Comparison of ENCODE assay signal across 15 cellular contexts in the genomic region with DNA sequence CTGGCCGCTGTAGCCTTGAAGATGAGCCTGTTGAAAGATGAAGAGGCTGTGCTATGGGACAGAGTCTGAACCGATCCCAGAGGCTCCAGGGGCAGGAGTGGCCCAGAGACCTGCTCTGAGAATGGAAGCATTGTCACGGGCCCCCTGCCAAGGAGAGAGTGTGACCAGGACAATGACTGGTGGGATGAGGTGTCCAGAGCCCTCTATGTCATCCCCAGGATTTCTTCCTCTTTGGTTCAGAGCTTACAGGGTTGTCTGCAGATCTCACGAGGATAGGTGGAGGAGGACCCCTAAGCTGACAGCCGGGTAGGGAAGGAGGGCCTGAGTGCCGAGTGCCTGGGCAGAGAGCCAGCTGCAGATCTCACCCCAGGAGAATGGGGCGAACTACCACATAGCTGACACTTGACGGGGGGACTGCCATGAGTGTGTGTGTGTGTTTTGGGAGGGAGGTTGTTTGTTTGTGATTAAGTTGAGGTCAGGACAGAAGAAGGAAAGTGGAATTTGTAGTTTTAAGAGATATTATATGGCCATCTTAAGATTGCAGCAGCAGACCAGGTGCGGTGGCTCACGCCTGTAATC. TPM values are rescaled to one million over a fixed set of nuclear protein-coding genes. Genes with fewer than 3 reads are reported as not detected.
DNase-seq lines count a peak whose midpoint lies in the region; ATAC-seq, FAIRE-seq and TF ChIP-seq lines count a peak whose summit lies in the region.
"Had no signal": no experiment of that assay in that cellular context is flagged by ENCODE, and none has a peak within 500 bp of the region (broad histone marks: within the 10 kb centered on the region; RNA-seq: fewer than 3 reads in every experiment).

No MANE protein-coding gene starts in this region.

- no peak overlapping the region for H3K4me3 ChIP-seq in SJCRH30
- no peak overlapping the region for H3K4me3 ChIP-seq in pancreas
- H3K4me3 ChIP-seq: upper lobe of left lung had no signal

- no peak for FAIRE-seq in pancreas (lab: Jason Lieb, UNC)

- intact Hi-C loops in dendritic cell treated with granulocyte-macrophage colony-stimulating factor and Interleukin-4, amounts not matched to agents 40 ng/mL and 50 ng/mL, for 4 days (cut with micrococcal nuclease) = no loop called here
- intact Hi-C loops in pancreas (cut with DNase I) = no loop called here

- peaks cover 2% of the 10 kb centered on the region; the same call in 1 of the 2 replicates for H3K4me1 ChIP-seq in SJCRH30
- no peaks in the 10 kb centered on the region for H3K4me1 ChIP-seq in pancreas
- H3K4me1 ChIP-seq: parathyroid adenoma had no signal

- H3K27me3 Mint-ChIP-seq in activated T-cell treated with anti-CD3 and anti-CD28 coated beads, Interleukin-2, amount 50 U/mL, for 4 hours (ENCODE audit: low read depth) = no peaks in the 10 kb centered on the region
- no peaks in the 10 kb centered on the region for H3K27me3 Mint-ChIP-seq in dendritic cell treated with granulocyte-macrophage colony-stimulating factor and Interleukin-4, amounts not matched to agents 40 ng/mL and 50 ng/mL, for 4 days
- no peaks in the 10 kb centered on the region for H3K27me3 Mint-ChIP-seq in stimulated activated naive CD8-positive, alpha-beta T cell treated with anti-CD3 and anti-CD28 coated beads, Interleukin-15, Interleukin-2, amounts not matched to agents 100 ng/mL and 50 ng/mL, for 24 hours

- no peak overlapping the region for H3K4me3 Mint-ChIP-seq in activated T-cell treated with anti-CD3 and anti-CD28 coated beads, Interleukin-2, amount 50 U/mL, for 4 hours
- no peak overlapping the region for H3K4me3 Mint-ChIP-seq in dendritic cell treated with granulocyte-macrophage colony-stimulating factor and Interleukin-4, amounts not matched to agents 40 ng/mL and 50 ng/mL, for 4 days
- H3K4me3 Mint-ChIP-seq in stimulated activated naive CD8-positive, alpha-beta T cell treated with anti-CD3 and anti-CD28 coated beads, Interleukin-15, Interleukin-2, amounts not matched to agents 100 ng/mL and 50 ng/mL, for 24 hours = no peak overlapping the region

- H3K36me3 ChIP-seq in SJCRH30 = no peaks in the 10 kb centered on the region; the same call in 1 of the 2 replicates
- H3K36me3 ChIP-seq in pancreas = no peaks in the 10 kb centered on the region
- H3K36me3 ChIP-seq: upper lobe of left lung had no signal

- H3K27me3 ChIP-seq in SJCRH30 (no peaks in the 10 kb centered on the region), pancreas (no peaks in the 10 kb centered on the region)
- H3K27me3 ChIP-seq: upper lobe of left lung had no signal

- H3K36me3 Mint-ChIP-seq in activated T-cell treated with anti-CD3 and anti-CD28 coated beads, Interleukin-2, amount 50 U/mL, for 4 hours (ENCODE audit: insufficient read depth) = peaks cover 25% of the 10 kb centered on the region
- peaks cover 97% of the 10 kb centered on the region for H3K36me3 Mint-ChIP-seq in dendritic cell treated with granulocyte-macrophage colony-stimulating factor and Interleukin-4, amounts not matched to agents 40 ng/mL and 50 ng/mL, for 4 days (ENCODE audit: low read depth)
- peaks cover 50% of the 10 kb centered on the region for H3K36me3 Mint-ChIP-seq in stimulated activated naive CD8-positive, alpha-beta T cell treated with anti-CD3 and anti-CD28 coated beads, Interleukin-15, Interleukin-2, amounts not matched to agents 100 ng/mL and 50 ng/mL, for 24 hours (ENCODE audit: low read depth)

- H3K9me3 Mint-ChIP-seq in activated T-cell treated with anti-CD3 and anti-CD28 coated beads, Interleukin-2, amount 50 U/mL, for 4 hours = no peaks in the 10 kb centered on the region
- H3K9me3 Mint-ChIP-seq in dendritic cell treated with granulocyte-macrophage colony-stimulating factor and Interleukin-4, amounts not matched to agents 40 ng/mL and 50 ng/mL, for 4 days = no peaks in the 10 kb centered on the region
- H3K9me3 Mint-ChIP-seq in stimulated activated naive CD8-positive, alpha-beta T cell treated with anti-CD3 and anti-CD28 coated beads, Interleukin-15, Interleukin-2, amounts not matched to agents 100 ng/mL and 50 ng/mL, for 24 hours = no peaks in the 10 kb centered on the region

- no peak for DNase-seq in activated T-cell treated with anti-CD3 and anti-CD28 coated beads, Interleukin-2, amount 50 U/mL, for 4 hours
- DNase-seq in activated T-cell treated with anti-CD3 and anti-CD28 coated beads, Interleukin-2, amount 50 U/mL, for 1 hour = no peak
- peak; percentile 46 to 49 for DNase-seq in SJCRH30
- DNase-seq in GOT3 (lab: John Stamatoyannopoulos, UW) = no peak
- no peak for DNase-seq in 8988T
- no peak for DNase-seq in pancreas
- DNase-seq: anterior cingulate cortex, GDM1, mammary epithelial cell, NCI-H526 treated with DMSO at 0.1 percent for 48 hours, upper lobe of left lung had no signal

- peaks cover 65% of the 10 kb centered on the region for H3K4me1 Mint-ChIP-seq in activated T-cell treated with anti-CD3 and anti-CD28 coated beads, Interleukin-2, amount 50 U/mL, for 4 hours (ENCODE audit: low read depth)
- H3K4me1 Mint-ChIP-seq in dendritic cell treated with granulocyte-macrophage colony-stimulating factor and Interleukin-4, amounts not matched to agents 40 ng/mL and 50 ng/mL, for 4 days (ENCODE audit: low read depth) = peaks cover 58% of the 10 kb centered on the region
- peaks cover 74% of the 10 kb centered on the region for H3K4me1 Mint-ChIP-seq in stimulated activated naive CD8-positive, alpha-beta T cell treated with anti-CD3 and anti-CD28 coated beads, Interleukin-15, Interleukin-2, amounts not matched to agents 100 ng/mL and 50 ng/mL, for 24 hours (ENCODE audit: low read depth)

- ATAC-seq in activated T-cell treated with anti-CD3 and anti-CD28 coated beads, Interleukin-2, amount 50 U/mL, for 4 hours = peak; percentile 10 to 28
- ATAC-seq in pancreas = no peak

- H3K27ac Mint-ChIP-seq in dendritic cell treated with granulocyte-macrophage colony-stimulating factor and Interleukin-4, amounts not matched to agents 40 ng/mL and 50 ng/mL, for 4 days = peak overlapping the region; percentile 15
- peak overlapping the region; percentile 84 for H3K27ac Mint-ChIP-seq in stimulated activated naive CD8-positive, alpha-beta T cell treated with anti-CD3 and anti-CD28 coated beads, Interleukin-15, Interleukin-2, amounts not matched to agents 100 ng/mL and 50 ng/mL, for 24 hours

- WGBS in pancreas, 2 donors = 59 to 67% methylated on average over 10 of the region's 10 CpGs

- no peak for TF ChIP-seq CTCF in pancreas (IDR thresholded peaks at IDR 0.05)

- H3K27ac ChIP-seq in SJCRH30 = no peak overlapping the region
- no peak overlapping the region for H3K27ac ChIP-seq in pancreas
- H3K27ac ChIP-seq: parathyroid adenoma, RWPE1, upper lobe of left lung had no signal

- H3K9me3 ChIP-seq in SJCRH30 (replicated peaks) = no peaks in the 10 kb centered on the region
- H3K9me3 ChIP-seq in pancreas = no peaks in the 10 kb centered on the region
- H3K9me3 ChIP-seq: upper lobe of left lung had no signal

RNA-seq across cellular contexts. Expression of a gene that starts 25.4 kb away (rescaled TPM):
- 100 to 1,000 TPM in 1 of 3 donors, 10 to 100 TPM in 2; 97.6 to 123 (median 99.2) TPM for total RNA-seq in activated T-cell treated with anti-CD3 and anti-CD28 coated beads, Interleukin-2, amount 50 U/mL, for 4 hours
- 2.0 and 2.5 TPM in 2 replicates for total RNA-seq in SJCRH30 (2014; rRNA removed; shearing (Covaris generic))
- 10 to 100 TPM in 1 of 6 donors, 1 to 10 TPM in 5; 1.9 to 10.6 (median 2.2) TPM for total RNA-seq in pancreas
- polyA plus RNA-seq in pancreas = 1 to 10 TPM; 2.4 to 3.8 TPM

Comparison
In these comparisons a context has a peak if more than half of its experiments do, and no peak if none do; other contexts are left out.
1. ATAC-seq: peak in activated T-cell treated with anti-CD3 and anti-CD28 coated beads, Interleukin-2, amount 50 U/mL, for 4 hours (2 of 2); none in pancreas (0 of 4).
2. DNase-seq: peak in SJCRH30 (2 of 2); none in activated T-cell treated with anti-CD3 and anti-CD28 coated beads, Interleukin-2, amount 50 U/mL, for 4 hours (single experiment), activated T-cell treated with anti-CD3 and anti-CD28 coated beads, Interleukin-2, amount 50 U/mL, for 1 hour (single experiment), GOT3 (single experiment), 8988T (single experiment) and pancreas (0 of 6).
3. RNA of a gene that starts 25.4 kb away (total RNA-seq): 97.6 to 123 TPM in activated T-cell treated with anti-CD3 and anti-CD28 coated beads, Interleukin-2, amount 50 U/mL, for 4 hours; 2.0 to 2.5 TPM in SJCRH30 and 1.9 to 10.6 TPM in pancreas; every median in the first group is over 4 times any median in the second.